ENCODE assay signal across 8 cellular contexts in genomic region chr6:27176523-27177391, GRCh38.
DNase-seq lines count a peak whose midpoint lies in the region; ATAC-seq lines count a peak whose summit lies in the region.
"Not testable (repeated sequence)": the region's sequence is repeated elsewhere in the genome, so short reads cannot be mapped to it uniquely, and the experiment has no call there.

No MANE protein-coding gene starts in this region.

- H3K9me3 ChIP-seq in esophagus (ENCODE audit: control insufficient read depth in 2 of 2, insufficient read depth in 1 of 2, low read depth in 1 of 2, low read length in 1 of 2) = not testable (repeated sequence)

- not testable (repeated sequence) for H3K4me1 ChIP-seq in esophagus (ENCODE audit: control insufficient read depth in 2 of 2, insufficient read depth in 2 of 2, low read length in 1 of 2); mesendoderm (ENCODE audit: control insufficient read depth, low read depth, low read length)

- H4K5ac ChIP-seq in mesendoderm (ENCODE audit: low read length) = not testable (repeated sequence)

- H3K4me3 ChIP-seq in esophagus (ENCODE audit: low read depth in 1 of 2, low read length in 2 of 2) = peak overlapping the region; percentile 23 to 98
- H3K4me3 ChIP-seq in mesendoderm (ENCODE audit: low read length) = peak overlapping the region; percentile 81

- peak overlapping the region; percentile 70 for H3K9ac ChIP-seq in mesendoderm (ENCODE audit: low read length)

- DNase-seq in AG20443 (ENCODE audit: low spot score) = peak; percentile 58
- DNase-seq in NAMALWA (ENCODE audit: low spot score) = peak; percentile 73
- peak; percentile 41 for DNase-seq in activated effector memory CD4-positive, alpha-beta T cell treated with Interleukin-2 at 50 U/mL for 16 hours
- DNase-seq in mesendoderm = peak; percentile 46
- DNase-seq in stimulated activated CD4-positive, alpha-beta T cell treated with anti-CD3 and anti-CD28 coated beads, Interleukin-2, amount 100 ng/mL, for 24 hours = peak; percentile 76 to 78

- H3K4me2 ChIP-seq in mesendoderm (ENCODE audit: low read length) = peak overlapping the region; percentile 19

- H2BK120ac ChIP-seq in mesendoderm (ENCODE audit: low read depth, low read length) = not testable (repeated sequence)

- not testable (repeated sequence) for H2AK5ac ChIP-seq in mesendoderm (ENCODE audit: low read length)

- not testable (repeated sequence) for H2BK15ac ChIP-seq in mesendoderm (replicated peaks; ENCODE audit: low read depth)

- not testable (repeated sequence) for H3K18ac ChIP-seq in mesendoderm (ENCODE audit: low read length)

- H3K79me2 ChIP-seq in mesendoderm (ENCODE audit: control insufficient read depth, insufficient read depth, low read length) = not testable (repeated sequence)

- not testable (repeated sequence) for H3K4ac ChIP-seq in mesendoderm (ENCODE audit: low read depth, low read length)

- H3K23ac ChIP-seq in mesendoderm (ENCODE audit: low read length) = not testable (repeated sequence)

- ATAC-seq in GM19395 (IDR thresholded peaks at IDR 0.05; ENCODE audit: unreplicated experiment) (peak; percentile 48), SK-N-SH treated with all-trans-retinoic acid at 6 μM for 48 hours (peak; percentile 69)

- not testable (repeated sequence) for H3K36me3 ChIP-seq in esophagus (ENCODE audit: control insufficient read depth in 2 of 2, insufficient read depth in 2 of 2, low read length in 1 of 2); mesendoderm (ENCODE audit: control insufficient read depth, insufficient read depth, low read length)

- not testable (repeated sequence) for H2BK5ac ChIP-seq in mesendoderm (ENCODE audit: low read length)

- peak overlapping the region; percentile 66 for H3K56ac ChIP-seq in mesendoderm (ENCODE audit: low read length)

- not testable (repeated sequence) for H3K27me3 ChIP-seq in esophagus (ENCODE audit: control insufficient read depth in 1 of 2, insufficient read depth in 2 of 2, low read length in 2 of 2); mesendoderm (ENCODE audit: insufficient read depth, low read length, poor library complexity)

- H3K79me1 ChIP-seq in mesendoderm (ENCODE audit: low read length) = not testable (repeated sequence)

- H3K27ac ChIP-seq in esophagus (ENCODE audit: low read depth in 2 of 2, low read length in 1 of 2); mesendoderm (ENCODE audit: low read depth, low read length): not testable (repeated sequence)

- not testable (repeated sequence) for H4K8ac ChIP-seq in mesendoderm (ENCODE audit: low read depth, low read length)

- 3 to 4% methylated on average over 38 of the region's 38 CpGs for WGBS in esophagus, 2 donors
- WGBS in mesendoderm (ENCODE audit: extremely low coverage, insufficient coverage, low lambda C conversion rate) = no CpG with 5 or more reads among the region's 38 CpGs
